ENCODE assay signal across 9 cellular contexts in the genomic region with DNA sequence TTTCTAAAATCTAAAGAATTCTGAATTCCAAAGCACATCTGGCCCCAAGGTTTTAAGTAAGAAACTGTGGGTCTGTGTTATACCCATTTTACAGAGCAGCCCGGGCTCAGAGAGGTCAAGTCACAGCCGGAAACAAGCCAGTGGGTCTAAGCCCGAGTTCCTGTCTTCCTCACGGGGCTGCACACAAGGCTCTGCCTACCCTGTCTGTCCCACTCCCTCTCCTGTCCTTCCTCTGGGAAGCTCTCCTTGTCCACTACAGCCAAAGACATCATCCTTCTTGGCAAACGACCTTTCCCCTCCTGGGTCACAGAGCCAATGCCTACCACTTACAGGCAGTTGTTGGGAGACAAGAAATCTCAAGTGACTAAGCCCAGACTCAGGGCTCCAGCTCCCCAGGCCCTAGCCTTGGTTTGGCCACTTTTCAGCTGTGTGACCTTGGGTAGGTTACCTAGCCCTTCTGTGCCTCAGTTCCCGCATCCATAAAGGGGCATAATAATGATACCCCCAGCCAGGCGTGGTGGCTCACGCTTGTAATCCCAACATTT. TPM values are rescaled to one million over a fixed set of nuclear protein-coding genes. Genes with fewer than 3 reads are reported as not detected.
DNase-seq lines count a peak whose midpoint lies in the region; ATAC-seq and TF ChIP-seq lines count a peak whose summit lies in the region.
"Had no signal": no experiment of that assay in that cellular context is flagged by ENCODE, and none has a peak within 500 bp of the region (broad histone marks: within the 10 kb centered on the region; RNA-seq: fewer than 3 reads in every experiment).

No MANE protein-coding gene starts in this region.

- peaks cover 7% of the 10 kb centered on the region for H3K4me1 Mint-ChIP-seq in progenitor cell of endocrine pancreas (ENCODE audit: low read depth)

- H3K9me3 Mint-ChIP-seq in progenitor cell of endocrine pancreas (ENCODE audit: low read depth), result no peaks in the 10 kb centered on the region

- peak; percentile 26 for DNase-seq in SK-MEL-5 (ENCODE audit: low read depth, low spot score)
- DNase-seq in fibroblast of villous mesenchyme (ENCODE audit: low read depth), result no peak
- no peak for DNase-seq in progenitor cell of endocrine pancreas (ENCODE audit: low spot score, unreplicated experiment)
- DNase-seq in NOMO-1 (lab: John Stamatoyannopoulos, UW; ENCODE audit: unreplicated experiment in 2 of 2), result no peak
- DNase-seq in NCI-H2196 treated with DMSO at 0.1 percent for 48 hours (lab: John Stamatoyannopoulos, UW; ENCODE audit: unreplicated experiment), result no peak
- DNase-seq: NCI-H2171 had no signal

- H3K4me1 ChIP-seq in ES-I3 (ENCODE audit: insufficient read depth, low read length), result peaks cover 49% of the 10 kb centered on the region

- no peaks in the 10 kb centered on the region for H3K9me3 ChIP-seq in ES-I3 (ENCODE audit: control insufficient read depth, insufficient read depth, low read length)

- no peaks in the 10 kb centered on the region for H3K36me3 Mint-ChIP-seq in progenitor cell of endocrine pancreas (ENCODE audit: insufficient read depth)

- ATAC-seq in GM21737 (IDR thresholded peaks at IDR 0.05; ENCODE audit: unreplicated experiment) (no peak), HG03439 (IDR thresholded peaks at IDR 0.05; ENCODE audit: unreplicated experiment) (no peak)

- H3K27me3 Mint-ChIP-seq in progenitor cell of endocrine pancreas, result peaks cover 15% of the 10 kb centered on the region

- in situ Hi-C loops in SK-MEL-5 (cut with HindIII; ENCODE audit: low pct_unique_long_range_greater_than_20kb, low sequenced_read_pairs), result no loop called here

- peak overlapping the region; percentile 14 for H3K4me3 ChIP-seq in fibroblast of villous mesenchyme (ENCODE audit: low read depth, low read length)

- H3K36me3 ChIP-seq in ES-I3 (ENCODE audit: insufficient read depth, low read length), result no peaks in the 10 kb centered on the region

- H3K27ac Mint-ChIP-seq in progenitor cell of endocrine pancreas, result peak overlapping the region; percentile 99

- peak overlapping the region; percentile 35 for H3K9ac ChIP-seq in ES-I3 (ENCODE audit: low read depth, low read length)

- TF ChIP-seq CTCF in fibroblast of villous mesenchyme (IDR thresholded peaks at IDR 0.05; ENCODE audit: insufficient read depth, low read depth, low read length) (no peak), progenitor cell of endocrine pancreas (IDR thresholded peaks at IDR 0.05; ENCODE audit: unreplicated experiment) (no peak)

- no peak overlapping the region for H3K4me3 Mint-ChIP-seq in progenitor cell of endocrine pancreas (ENCODE audit: low read depth)

RNA-seq across cellular contexts. Expression of a gene that starts 55.6 kb away (rescaled TPM):
- 1.3 TPM in 2 replicates for total RNA-seq in SK-MEL-5 (2014; rRNA removed; shearing (Covaris generic))
- 5.0 and 6.8 TPM in 2 replicates for polyA plus RNA-seq in SK-MEL-5 (2015; cell fraction: cytosol; rRNA removed)
- 10.1 and 12.8 TPM in 2 replicates for polyA plus RNA-seq in SK-MEL-5 (2015; cell fraction: nucleus; rRNA removed)
- total RNA-seq in fibroblast of villous mesenchyme (1.6 and 1.7 TPM in 2 replicates), progenitor cell of endocrine pancreas (7.8 and 8.7 TPM in 2 replicates)
